19 cellular contexts compared by ENCODE assay signal in the genomic region with DNA sequence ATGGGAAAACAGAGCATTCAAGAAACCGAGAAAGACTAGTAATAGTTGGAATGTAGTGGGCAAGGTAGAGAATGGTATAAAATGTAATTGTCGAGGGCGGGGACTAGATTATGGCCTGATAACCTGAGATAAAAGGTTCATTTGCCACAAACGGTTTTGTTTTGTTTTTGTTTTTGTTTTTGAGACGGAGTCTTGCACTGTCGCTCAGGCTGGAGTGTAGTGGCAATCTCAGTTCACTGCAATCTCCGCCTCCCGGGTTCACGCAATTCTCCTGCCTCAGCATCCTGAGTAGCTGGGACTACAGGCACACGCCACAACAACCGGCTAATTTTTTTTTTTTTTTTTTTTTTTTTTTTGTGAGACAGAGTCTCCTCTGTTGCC. TPM values are rescaled to one million over a fixed set of nuclear protein-coding genes. Genes with fewer than 3 reads are reported as not detected.
DNase-seq lines count a peak whose midpoint lies in the region; TF ChIP-seq lines count a peak whose summit lies in the region.
"Had no signal": no experiment of that assay in that cellular context is flagged by ENCODE, and none has a peak within 500 bp of the region (broad histone marks: within the 10 kb centered on the region; RNA-seq: fewer than 3 reads in every experiment).

No MANE protein-coding gene starts in this region.

- H3K4me3 ChIP-seq in mammary epithelial cell (replicated peaks in 1 of 3; ENCODE audit: insufficient read depth in 1 of 3, low read depth in 2 of 3, low read length in 3 of 3) (no peak overlapping the region), SK-N-MC (no peak overlapping the region), coronary artery (no peak overlapping the region), BE2C (ENCODE audit: low read depth, low read length) (no peak overlapping the region)
- H3K4me3 ChIP-seq: vagina had no signal

- POLR2A ChIA-PET in MCF 10A (lab: Yijun Ruan, JAX): interaction anchor here (0.8 to 18.0 kb wide), 5 partner anchors 11 to 329 kb away, joined by 3 to 1135 read pairs (median 73); partner anchors contain the start of genes FLOT2, PHF12, RPL23A and TRAF4

- no peaks in the 10 kb centered on the region for H3K9me3 Mint-ChIP-seq in MCF 10A (ENCODE audit: unreplicated experiment)
- H3K9me3 Mint-ChIP-seq in endothelial cell (ENCODE audit: unreplicated experiment): no peaks in the 10 kb centered on the region
- H3K9me3 Mint-ChIP-seq in type B pancreatic cell: peaks cover 4% of the 10 kb centered on the region

- peaks cover 23% of the 10 kb centered on the region for H3K4me1 Mint-ChIP-seq in MCF 10A (ENCODE audit: insufficient read depth, unreplicated experiment)
- H3K4me1 Mint-ChIP-seq in endothelial cell (ENCODE audit: unreplicated experiment): peaks cover 7% of the 10 kb centered on the region
- H3K4me1 Mint-ChIP-seq in type B pancreatic cell (ENCODE audit: unreplicated experiment): peaks cover 15% of the 10 kb centered on the region

- CTCF ChIA-PET in MCF 10A (lab: Yijun Ruan, JAX): interaction anchor here (0.6 to 9.2 kb wide), 2 partner anchors 18 to 60 kb away, joined by 4 to 365 read pairs; partner anchors contain the start of gene TRAF4
- CTCF ChIA-PET in mammary epithelial cell (lab: Charles Lee; ENCODE audit: low non-redundant PET): no interaction called here

- H3K79me2 ChIP-seq in mammary epithelial cell (ENCODE audit: insufficient read depth, low read length): peaks cover 4% of the 10 kb centered on the region

- H3K27me3 Mint-ChIP-seq in MCF 10A (ENCODE audit: insufficient read depth, unreplicated experiment) (no peaks in the 10 kb centered on the region), endothelial cell (ENCODE audit: unreplicated experiment) (peaks cover 22% of the 10 kb centered on the region), type B pancreatic cell (no peaks in the 10 kb centered on the region)

- H2AFZ ChIP-seq in mammary epithelial cell (ENCODE audit: low read depth, low read length): no peak overlapping the region

- H3K4me3 Mint-ChIP-seq in MCF 10A (ENCODE audit: unreplicated experiment) (no peak overlapping the region), endothelial cell (ENCODE audit: unreplicated experiment) (peak overlapping the region; percentile 72), type B pancreatic cell (peak overlapping the region; percentile 6)

- no peaks in the 10 kb centered on the region for H3K9me3 ChIP-seq in mammary epithelial cell (replicated peaks; ENCODE audit: insufficient read depth, low read length)
- no peaks in the 10 kb centered on the region for H3K9me3 ChIP-seq in SK-N-MC (ENCODE audit: low read depth, low read length)
- H3K9me3 ChIP-seq in BE2C: no peaks in the 10 kb centered on the region
- H3K9me3 ChIP-seq: esophagus squamous epithelium, heart right ventricle, vagina had no signal

- H3K27ac Mint-ChIP-seq in MCF 10A (ENCODE audit: low read depth, unreplicated experiment) (peak overlapping the region; percentile 99), endothelial cell (ENCODE audit: unreplicated experiment) (peak overlapping the region; percentile 20), type B pancreatic cell (peak overlapping the region; percentile 35)

- H3K27me3 ChIP-seq in mammary epithelial cell (ENCODE audit: insufficient read depth, low read length) (no peaks in the 10 kb centered on the region), BE2C (no peaks in the 10 kb centered on the region)
- H3K27me3 ChIP-seq: esophagus squamous epithelium, heart right ventricle, vagina had no signal

- H3K4me2 ChIP-seq in mammary epithelial cell (ENCODE audit: insufficient read depth, low read depth, low read length): no peak overlapping the region

- 99% methylated on average over 10 of the region's 11 CpGs for WGBS in mammary epithelial cell (ENCODE audit: low coverage, missing lambda C conversion rate)

- intact Hi-C loops in MCF 10A (cut with micrococcal nuclease): loop anchor here (1.0 kb wide), 1 partner anchor 13 kb away; no protein-coding TSS in a partner anchor
- intact Hi-C loops in mammary epithelial cell (cut with micrococcal nuclease): no loop called here

- H3K4me1 ChIP-seq in mammary epithelial cell (ENCODE audit: insufficient read depth, low read length) (peaks cover 30% of the 10 kb centered on the region), BE2C (no peaks in the 10 kb centered on the region; the same call in 1 of the 2 replicates)

- H3K36me3 ChIP-seq in mammary epithelial cell (ENCODE audit: insufficient read depth, low read length) (no peaks in the 10 kb centered on the region), SK-N-MC (ENCODE audit: insufficient read depth, low read length) (peaks cover 4% of the 10 kb centered on the region), BE2C (peaks cover 4% of the 10 kb centered on the region)
- H3K36me3 ChIP-seq: vagina had no signal

- no TSS peak for BruUV-seq in MCF 10A (replicated peaks; lab: Mats Ljungman, UMichigan)
- BruUV-seq in mammary epithelial cell (replicated peaks; lab: Mats Ljungman, UMichigan): no TSS peak

- DNase-seq in MCF 10A (ENCODE audit: unreplicated experiment) (no peak), mammary epithelial cell (no peak), SK-N-MC (ENCODE audit: low read depth, low spot score) (no peak), endothelial cell (ENCODE audit: low spot score) (no peak), type B pancreatic cell (ENCODE audit: extremely low spot score, unreplicated experiment) (no peak), coronary artery (ENCODE audit: low spot score) (no peak), BE2C (no peak), anterior cingulate cortex (lab: John Stamatoyannopoulos, UW) (no peak)
- DNase-seq: activated CD4-positive, alpha-beta T cell treated with anti-CD3 and anti-CD28 coated beads for 48 hours; activated effector memory CD4-positive, alpha-beta T cell treated with anti-CD3 and anti-CD28 coated beads, Interleukin-2, amount 50 U/mL, for 16 hours; DMS153; esophagus squamous epithelium; heart right ventricle; midbrain; NCI-H1105 treated with DMSO at 0.1 percent for 48 hours; NCI-H2171; stimulated activated naive CD4-positive, alpha-beta T cell had no signal

- no peaks in the 10 kb centered on the region for H4K20me1 ChIP-seq in mammary epithelial cell (ENCODE audit: insufficient read depth, low read length)

- peaks cover 28% of the 10 kb centered on the region for H3K36me3 Mint-ChIP-seq in MCF 10A (ENCODE audit: insufficient read depth, unreplicated experiment)
- H3K36me3 Mint-ChIP-seq in endothelial cell (ENCODE audit: low read depth, unreplicated experiment): peaks cover 6% of the 10 kb centered on the region
- H3K36me3 Mint-ChIP-seq in type B pancreatic cell: peaks cover 4% of the 10 kb centered on the region

- in situ Hi-C loops in mammary epithelial cell (cut with MboI; ENCODE audit: low sequenced_read_pairs in 2 of 2): loop anchor here in 1 of 2 donors (25.0 kb wide), 1 partner anchor 382 kb away; no protein-coding TSS in a partner anchor

- H3K9ac ChIP-seq in mammary epithelial cell (ENCODE audit: insufficient read depth, low read length) (no peak overlapping the region), SK-N-MC (ENCODE audit: insufficient read length) (no peak overlapping the region)
- H3K9ac ChIP-seq: KMS-11 had no signal

- H3K27ac ChIP-seq in mammary epithelial cell (ENCODE audit: insufficient read depth, low read depth, low read length): no peak overlapping the region
- H3K27ac ChIP-seq in SK-N-MC: 0 out of 2 replicates have a peak overlapping the region, but pooled peaks have one; percentile 4
- H3K27ac ChIP-seq in coronary artery: no peak overlapping the region

- dilution Hi-C loops in mammary epithelial cell (cut with HindIII; ENCODE audit: low sequenced_read_pairs): no loop called here

- TF ChIP-seq CTCF in MCF 10A (IDR thresholded peaks at IDR 0.05; ENCODE audit: unreplicated experiment): no peak
- no peak for TF ChIP-seq CTCF in mammary epithelial cell (conservative IDR thresholded peaks at IDR 0.05 in 1 of 2, IDR thresholded peaks at IDR 0.05 in 1 of 2; ENCODE audit: extremely low read depth in 1 of 2, insufficient read depth in 1 of 2, low read depth in 1 of 2, low read length in 2 of 2)
- no peak for TF ChIP-seq CTCF in endothelial cell (IDR thresholded peaks at IDR 0.05; ENCODE audit: unreplicated experiment)
- no peak for TF ChIP-seq CTCF in type B pancreatic cell (conservative IDR thresholded peaks at IDR 0.05)
- no peak for TF ChIP-seq CTCF in coronary artery (IDR thresholded peaks at IDR 0.05)
- TF ChIP-seq CTCF in BE2C (IDR thresholded peaks at IDR 0.05; ENCODE audit: low read depth, low read length): no peak

RNA-seq across cellular contexts. Expression of gene NEK8, which starts 1.4 kb away (rescaled TPM):
- total RNA-seq in MCF 10A (2022) (4.5 and 8.6 TPM in 2 replicates), mammary epithelial cell (1 to 10 TPM; 5.5 to 7.0 TPM), endothelial cell (ENCODE audit: unreplicated experiment) (6.7 TPM), type B pancreatic cell (ENCODE audit: low replicate concordance) (8.7 and 9.5 TPM in 2 replicates)
- 4.6 TPM for polyA plus RNA-seq in mammary epithelial cell
- 2.6 TPM for polyA minus RNA-seq in mammary epithelial cell
- polyA plus RNA-seq in BE2C (2012; ENCODE audit: insufficient read depth, insufficient read length, low read depth): 1.9 TPM

RNA-seq across cellular contexts. Expression of gene TLCD1, which starts 3.9 kb away (rescaled TPM):
- 13.4 and 18.7 TPM in 2 replicates for total RNA-seq in MCF 10A (2022)
- total RNA-seq in mammary epithelial cell: 10 to 100 TPM in 1 of 2 donors, 1 to 10 TPM in 1; 4.7 to 16.7 TPM
- polyA plus RNA-seq in mammary epithelial cell: 19.8 TPM
- polyA minus RNA-seq in mammary epithelial cell: 10.1 TPM
- total RNA-seq in endothelial cell (ENCODE audit: unreplicated experiment): 2.4 TPM
- total RNA-seq in type B pancreatic cell (ENCODE audit: low replicate concordance): 18.6 and 40.2 TPM in 2 replicates
- polyA plus RNA-seq in BE2C (2012; ENCODE audit: insufficient read depth, insufficient read length, low read depth): 2.0 TPM

RNA-seq across cellular contexts. Expression of gene RPL23A, which starts 10.2 kb away (rescaled TPM):
- total RNA-seq in MCF 10A (2022) (1,941 and 2,110 TPM in 2 replicates), mammary epithelial cell (1,000 to 10,000 TPM in 1 of 2 donors, 100 to 1,000 TPM in 1; 335 to 1,232 TPM), endothelial cell (ENCODE audit: unreplicated experiment) (1,525 TPM), type B pancreatic cell (ENCODE audit: low replicate concordance) (1,717 and 1,950 TPM in 2 replicates)
- 685 TPM for polyA plus RNA-seq in mammary epithelial cell
- polyA minus RNA-seq in mammary epithelial cell: 785 TPM
- 739 TPM for polyA plus RNA-seq in BE2C (2012; ENCODE audit: insufficient read depth, insufficient read length, low read depth)

RNA-seq across cellular contexts. Expression of gene RAB34, which starts 12.3 kb away (rescaled TPM):
- total RNA-seq in MCF 10A (2022) (90.0 and 105 TPM in 2 replicates), mammary epithelial cell (10 to 100 TPM; 68.2 to 83.4 TPM), endothelial cell (ENCODE audit: unreplicated experiment) (72.0 TPM), type B pancreatic cell (ENCODE audit: low replicate concordance) (54.2 and 133 TPM in 2 replicates)
- 176 TPM for polyA plus RNA-seq in mammary epithelial cell
- 135 TPM for polyA minus RNA-seq in mammary epithelial cell
- polyA plus RNA-seq in BE2C (2012; ENCODE audit: insufficient read depth, insufficient read length, low read depth): not detected

RNA-seq across cellular contexts. Expression of gene TRAF4, which starts 13.9 kb away (rescaled TPM):
- 106 and 126 TPM in 2 replicates for total RNA-seq in MCF 10A (2022)
- 100 to 1,000 TPM in 1 of 2 donors, 10 to 100 TPM in 1; 50.5 to 147 TPM for total RNA-seq in mammary epithelial cell
- 85.3 TPM for polyA plus RNA-seq in mammary epithelial cell
- 133 TPM for polyA minus RNA-seq in mammary epithelial cell
- 166 TPM for total RNA-seq in endothelial cell (ENCODE audit: unreplicated experiment)
- total RNA-seq in type B pancreatic cell (ENCODE audit: low replicate concordance): 219 and 327 TPM in 2 replicates
- polyA plus RNA-seq in BE2C (2012; ENCODE audit: insufficient read depth, insufficient read length, low read depth): 209 TPM

Comparison
In these comparisons a context has a peak if more than half of its experiments do, and no peak if none do; other contexts are left out.
1. H3K27ac Mint-ChIP-seq: peak in every context shown above with its lines; median percentile 99 in MCF 10A; 35 in type B pancreatic cell; 20 in endothelial cell.